ENCODE assay signal across 16 cellular contexts in genomic region chr1:177351361-177352108, GRCh38.
DNase-seq lines count a peak whose midpoint lies in the region; ATAC-seq and TF ChIP-seq lines count a peak whose summit lies in the region.
"Had no signal": no experiment of that assay in that cellular context is flagged by ENCODE, and none has a peak within 500 bp of the region (broad histone marks: within the 10 kb centered on the region; RNA-seq: fewer than 3 reads in every experiment).

No MANE protein-coding gene starts in this region.

- DNase-seq in NOMO-1 (lab: John Stamatoyannopoulos, UW; ENCODE audit: unreplicated experiment in 2 of 2) (peak; percentile 40 to 73), choroid plexus epithelial cell (ENCODE audit: low read depth) (peak; percentile 16), lower lobe of right lung (peak; percentile 71), transverse colon (peak; percentile 50), DMS 273 (lab: John Stamatoyannopoulos, UW; ENCODE audit: unreplicated experiment) (no peak), HUDEP-2 (lab: John Stamatoyannopoulos, UW; ENCODE audit: unreplicated experiment in 76 of 76) (no peak)
- no peak for DNase-seq in activated CD4-positive, alpha-beta T cell treated with anti-CD3 and anti-CD28 coated beads for 1 hour
- DNase-seq: activated naive CD8-positive, alpha-beta T cell treated with anti-CD3 and anti-CD28 coated beads, Interleukin-2, amount 50 U/mL, for 24 hours; activated T-cell treated with anti-CD3 and anti-CD28 coated beads, Interleukin-2, amount 50 U/mL, for 24 hours; natural killer cell; NCI-H1694; NCI-H82; spleen; testis had no signal

- TF ChIP-seq CTCF in choroid plexus epithelial cell (conservative IDR thresholded peaks at IDR 0.05; ENCODE audit: low read depth, low read length) (no peak), lower lobe of right lung (IDR thresholded peaks at IDR 0.05) (no peak), transverse colon (IDR thresholded peaks at IDR 0.05) (no peak)

- in situ Hi-C loops in transverse colon (cut with MboI; ENCODE audit: low pct_ligation_motif_present in 1 of 4, low pct_unique_long_range_greater_than_20kb in 1 of 4, low sequenced_read_pairs in 3 of 4), result no loop called here

- H3K27me3 ChIP-seq in lower lobe of right lung (ENCODE audit: low read depth) (no peaks in the 10 kb centered on the region), transverse colon (no peaks in the 10 kb centered on the region)
- H3K27me3 ChIP-seq: spleen, testis had no signal

- intact Hi-C loops in lower lobe of right lung (cut with DNase I) (no loop called here), transverse colon (cut with DNase I; ENCODE audit: low total_unique reads) (no loop called here)

- H3K4me3 ChIP-seq in choroid plexus epithelial cell (ENCODE audit: low read depth, low read length) (no peak overlapping the region), lower lobe of right lung (no peak overlapping the region), transverse colon (no peak overlapping the region)
- H3K4me3 ChIP-seq: coronary artery, testis had no signal

- no peak for TF ChIP-seq EP300 in transverse colon (IDR thresholded peaks at IDR 0.05; ENCODE audit: low read depth)

- H3K9me3 ChIP-seq in lower lobe of right lung (no peaks in the 10 kb centered on the region), transverse colon (no peaks in the 10 kb centered on the region)
- H3K9me3 ChIP-seq: spleen, testis had no signal

- ATAC-seq in lower lobe of right lung (peak; percentile 85 to 88), HG03139 (IDR thresholded peaks at IDR 0.05; ENCODE audit: unreplicated experiment) (no peak)
- ATAC-seq: activated naive CD8-positive, alpha-beta T cell treated with anti-CD3 and anti-CD28 coated beads, Interleukin-2, amount 50 U/mL, for 24 hours; natural killer cell had no signal

- H3K4me1 ChIP-seq in lower lobe of right lung (peaks cover 6% of the 10 kb centered on the region), transverse colon (peaks cover 0 to 18% (median 2%) of the 10 kb centered on the region in 4 donors)
- H3K4me1 ChIP-seq: spleen, testis had no signal

- no peaks in the 10 kb centered on the region for H3K36me3 ChIP-seq in lower lobe of right lung
- no peaks in the 10 kb centered on the region for H3K36me3 ChIP-seq in transverse colon
- H3K36me3 ChIP-seq: spleen had no signal

- WGBS in transverse colon (ENCODE audit: low coverage in 1 of 2), 2 donors, result 46 to 50% methylated on average over 2 to 6 of the region's 6 CpGs

- H3K27ac ChIP-seq in lower lobe of right lung (no peak overlapping the region), transverse colon (peak overlapping the region in 2 of 4 donors; percentile 22 to 39)
- H3K27ac ChIP-seq: coronary artery, testis had no signal

- no peak for TF ChIP-seq POLR2A in transverse colon (IDR thresholded peaks at IDR 0.05)

Comparison
In these comparisons a context has a peak if more than half of its experiments do, and no peak if none do; other contexts are left out.
1. DNase-seq: peak in NOMO-1 (2 of 2), choroid plexus epithelial cell (single experiment), lower lobe of right lung (single experiment) and transverse colon (single experiment); none in DMS 273 (single experiment), activated CD4-positive, alpha-beta T cell treated with anti-CD3 and anti-CD28 coated beads for 1 hour (single experiment) and HUDEP-2 (0 of 76).